Comparison of ENCODE assay signal across 8 cellular contexts in the genomic region with DNA sequence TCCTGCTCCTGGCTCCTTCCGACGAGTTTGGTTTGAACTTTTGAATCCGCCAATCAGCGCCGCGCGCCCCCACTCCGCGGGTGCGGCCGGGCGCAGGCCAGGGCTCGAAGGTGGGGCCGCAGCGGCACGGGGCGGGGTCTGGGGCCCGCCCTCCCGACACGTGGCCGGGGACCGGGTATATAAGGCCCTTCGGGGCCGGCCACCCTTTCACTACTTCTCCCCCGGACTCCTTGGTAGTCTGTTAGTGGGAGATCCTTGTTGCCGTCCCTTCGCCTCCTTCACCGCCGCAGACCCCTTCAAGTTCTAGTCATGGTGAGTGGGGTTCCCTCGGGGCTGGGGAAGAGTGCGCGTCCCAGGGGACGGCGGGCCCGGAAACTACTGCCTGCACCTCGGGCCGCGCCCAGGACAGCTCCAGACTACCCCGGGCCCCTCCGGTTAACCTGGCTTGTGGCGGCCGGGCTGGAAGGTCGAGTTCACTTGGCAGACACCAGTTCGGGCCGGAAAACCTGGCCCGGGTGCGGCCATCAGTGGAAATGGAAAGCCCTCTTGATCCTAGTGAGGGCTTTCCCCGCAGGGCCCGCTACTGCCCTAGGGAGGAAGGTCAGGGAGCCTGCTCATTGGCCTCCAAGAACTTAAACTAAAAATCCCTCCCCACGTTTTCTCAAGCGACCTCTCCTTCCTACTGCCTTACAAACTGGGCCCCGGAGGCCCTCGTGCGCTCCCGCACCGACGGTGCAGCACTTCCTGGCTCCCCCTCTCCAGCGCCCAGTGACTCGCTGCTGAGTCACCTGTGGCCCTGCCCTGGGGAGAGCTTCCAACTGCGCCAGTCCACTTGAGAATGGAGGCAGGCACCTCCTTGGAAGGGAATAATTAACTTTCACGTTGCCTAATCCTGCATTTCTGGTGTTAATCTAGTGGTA. TPM values are rescaled to one million over a fixed set of nuclear protein-coding genes. Genes with fewer than 3 reads are reported as not detected.
DNase-seq lines count a peak whose midpoint lies in the region; ATAC-seq and TF ChIP-seq lines count a peak whose summit lies in the region.

A gene (plus strand): TSS at position 210 of the 920 bp plus-strand sequence. CDS start 100 bp downstream, at position 310.

- H3K27me3 Mint-ChIP-seq in IgD-negative memory B cell, result no peaks in the 10 kb centered on the region
- no peaks in the 10 kb centered on the region for H3K27me3 Mint-ChIP-seq in activated T-cell treated with anti-CD3 and anti-CD28 coated beads, Interleukin-2, amount 50 U/mL, for 4 hours (ENCODE audit: low read depth)

- H3K27me3 ChIP-seq in PC-9 (ENCODE audit: insufficient read depth, low read depth), result no peaks in the 10 kb centered on the region
- no peaks in the 10 kb centered on the region for H3K27me3 ChIP-seq in esophagus muscularis mucosa

- peaks cover 68% of the 10 kb centered on the region for H3K79me2 ChIP-seq in PC-9 (ENCODE audit: low read depth)

- CTCF ChIA-PET in PC-9 (lab: Charles Lee), result interaction anchor here (1.8 kb wide), 1 partner anchor 83 kb away, joined by 5 read pairs; no protein-coding TSS in a partner anchor

- H3K4me3 Mint-ChIP-seq in IgD-negative memory B cell, result peak within 1 kb of the TSS; percentile 89 to 99 (median 96)
- H3K4me3 Mint-ChIP-seq in activated T-cell treated with anti-CD3 and anti-CD28 coated beads, Interleukin-2, amount 50 U/mL, for 4 hours, result peak within 1 kb of the TSS; percentile 97

- peak; percentile 97 for TF ChIP-seq POLR2A in esophagus muscularis mucosa (IDR thresholded peaks at IDR 0.05; ENCODE audit: low read depth)

- DNase-seq in DMS 273 treated with DMSO at 0.1 percent for 48 hours (lab: John Stamatoyannopoulos, UW) (peak; percentile 71), PC-9 (peak; percentile 82 to 96), esophagus muscularis mucosa (ENCODE audit: extremely low spot score) (peak; percentile 96), myocyte (ENCODE audit: low read depth) (peak; percentile 94)
- peak; percentile 88 for DNase-seq in activated T-cell treated with anti-CD3 and anti-CD28 coated beads, Interleukin-2, amount 50 U/mL, for 4 hours
- DNase-seq in stimulated activated CD8-positive, alpha-beta memory T cell treated with anti-CD3 and anti-CD28 coated beads, Interleukin-7, amount 100 ng/mL, for 4 hours (ENCODE audit: low read depth in 2 of 2), result peak; percentile 78 to 85

- H3K4me1 ChIP-seq in PC-9 (replicated peaks; ENCODE audit: insufficient read depth) (peaks cover 50% of the 10 kb centered on the region), esophagus muscularis mucosa (peaks cover 24 to 59% (median 53%) of the 10 kb centered on the region in 4 donors)

- peaks cover 39% of the 10 kb centered on the region for H4K20me1 ChIP-seq in PC-9 (ENCODE audit: insufficient read depth)

- TF ChIP-seq EP300 in esophagus muscularis mucosa (IDR thresholded peaks at IDR 0.05), result no peak

- peaks cover 31% of the 10 kb centered on the region for H3K36me3 ChIP-seq in PC-9 (ENCODE audit: low read depth)
- H3K36me3 ChIP-seq in esophagus muscularis mucosa, result peaks cover 7 to 13% (median 9%) of the 10 kb centered on the region in 4 donors

- TF ChIP-seq CTCF in PC-9 (conservative IDR thresholded peaks at IDR 0.05) (0 out of 2 replicates have a peak, but pooled peaks have one; percentile 18), esophagus muscularis mucosa (IDR thresholded peaks at IDR 0.05) (peak in 1 of 3 experiments; percentile 5)

- ATAC-seq in GM21529 (IDR thresholded peaks at IDR 0.05; ENCODE audit: unreplicated experiment), result peak; percentile 72
- peak; percentile 92 to 93 for ATAC-seq in activated T-cell treated with anti-CD3 and anti-CD28 coated beads, Interleukin-2, amount 50 U/mL, for 4 hours

- H2AFZ ChIP-seq in PC-9, result peak within 1 kb of the TSS; percentile 71

- 4% methylated on average over 39 of the region's 61 CpGs for WGBS in esophagus muscularis mucosa

- intact Hi-C loops in PC-9 (cut with micrococcal nuclease; ENCODE audit: unreplicated experiment) (loop anchor here (10.0 kb wide), 1 partner anchor 200 kb away; a partner anchor contains a TSS), esophagus muscularis mucosa (cut with DNase I) (no loop called here)

- peak within 1 kb of the TSS; percentile 64 to 95 (median 86) for H3K27ac Mint-ChIP-seq in IgD-negative memory B cell

- H3F3A ChIP-seq in PC-9 (ENCODE audit: insufficient read depth, low read depth), result peaks cover 72% of the 10 kb centered on the region

- H3K9me3 Mint-ChIP-seq in IgD-negative memory B cell, result no peaks in the 10 kb centered on the region
- H3K9me3 Mint-ChIP-seq in activated T-cell treated with anti-CD3 and anti-CD28 coated beads, Interleukin-2, amount 50 U/mL, for 4 hours, result no peaks in the 10 kb centered on the region

- H3K4me3 ChIP-seq in PC-9 (peak within 1 kb of the TSS; percentile 94), esophagus muscularis mucosa (peak within 1 kb of the TSS; percentile 78 to 97 (median 89))

- peak within 1 kb of the TSS; percentile 90 for H3K4me2 ChIP-seq in PC-9

- peak within 1 kb of the TSS; percentile 98 for H3K27ac ChIP-seq in PC-9
- peak within 1 kb of the TSS; percentile 91 to 98 (median 94) for H3K27ac ChIP-seq in esophagus muscularis mucosa (replicated peaks in 1 of 4)

- H3K36me3 Mint-ChIP-seq in IgD-negative memory B cell, result no peaks in the 10 kb centered on the region
- peaks cover 24% of the 10 kb centered on the region for H3K36me3 Mint-ChIP-seq in activated T-cell treated with anti-CD3 and anti-CD28 coated beads, Interleukin-2, amount 50 U/mL, for 4 hours (ENCODE audit: insufficient read depth)

- TSS peak; percentile 38 for BruUV-seq in PC-9 (replicated peaks; lab: Mats Ljungman, UMichigan)

- H3K9me2 ChIP-seq in PC-9 (ENCODE audit: insufficient read depth), result no peaks in the 10 kb centered on the region

- no peaks in the 10 kb centered on the region for H3K9me3 ChIP-seq in PC-9 (ENCODE audit: insufficient read depth, low read depth)
- H3K9me3 ChIP-seq in esophagus muscularis mucosa, result no peaks in the 10 kb centered on the region

- peaks cover 4 to 17% (median 8%) of the 10 kb centered on the region in 3 donors for H3K4me1 Mint-ChIP-seq in IgD-negative memory B cell
- peaks cover 26% of the 10 kb centered on the region for H3K4me1 Mint-ChIP-seq in activated T-cell treated with anti-CD3 and anti-CD28 coated beads, Interleukin-2, amount 50 U/mL, for 4 hours (ENCODE audit: low read depth)

- POLR2A ChIA-PET in PC-9 (lab: Charles Lee; ENCODE audit: unreplicated experiment), result interaction anchor here (0.6 to 0.7 kb wide), 2 partner anchors 132 to 133 kb away, joined by 6 to 27 read pairs; no protein-coding TSS in a partner anchor

RNA-seq across cellular contexts. Expression of the gene that starts here (rescaled TPM):
- polyA plus RNA-seq in IgD-negative memory B cell, result 41.4 TPM
- total RNA-seq in PC-9 (2021), result 449 and 490 TPM in 2 replicates
- 100 to 1,000 TPM; 529 to 597 (median 572) TPM for total RNA-seq in activated T-cell treated with anti-CD3 and anti-CD28 coated beads, Interleukin-2, amount 50 U/mL, for 4 hours
- total RNA-seq in esophagus muscularis mucosa, result 100 to 1,000 TPM; 129 to 190 (median 167) TPM
- 547 and 595 TPM in 2 replicates for total RNA-seq in myocyte
- polyA plus RNA-seq in myocyte (2012), result 525 TPM

Comparison
In these comparisons a context has a peak if more than half of its experiments do, and no peak if none do; other contexts are left out.
1. Peak in every context shown above with its lines: DNase-seq, ATAC-seq, H3K4me3 ChIP-seq and H3K27ac ChIP-seq.